1 cellular context compared by ENCODE assay signal in the genomic region with DNA sequence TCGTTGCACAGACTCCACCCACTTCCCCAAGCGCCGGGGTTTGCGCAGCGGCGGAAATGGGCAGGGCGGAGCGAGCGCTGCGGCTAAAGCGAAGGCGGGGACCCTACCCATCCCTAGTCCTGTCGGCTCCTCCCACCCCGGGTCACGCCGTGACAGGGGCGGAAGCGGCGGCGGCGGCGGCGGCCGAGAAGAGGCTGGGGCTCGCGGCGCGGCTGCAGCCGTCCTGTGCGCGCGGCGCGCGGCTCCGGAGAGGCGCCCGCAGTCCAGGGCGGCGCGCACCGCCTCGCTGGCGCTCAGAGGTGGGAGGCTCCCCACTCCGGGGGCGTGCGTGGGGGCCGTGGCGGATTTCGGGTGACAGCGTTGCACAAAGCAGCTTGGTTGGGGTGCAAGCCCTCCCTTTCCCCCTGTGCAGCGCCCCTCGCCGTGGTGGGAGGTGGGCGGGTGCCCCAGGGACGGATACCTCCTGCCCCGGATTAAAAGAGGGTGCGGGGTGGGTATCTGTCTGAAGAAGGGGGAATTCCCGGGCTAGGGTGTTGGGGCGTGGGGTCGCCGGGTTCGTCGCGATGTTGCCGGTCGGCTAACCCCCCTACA.
TF ChIP-seq lines count a peak whose summit lies in the region.

A gene with protein sequence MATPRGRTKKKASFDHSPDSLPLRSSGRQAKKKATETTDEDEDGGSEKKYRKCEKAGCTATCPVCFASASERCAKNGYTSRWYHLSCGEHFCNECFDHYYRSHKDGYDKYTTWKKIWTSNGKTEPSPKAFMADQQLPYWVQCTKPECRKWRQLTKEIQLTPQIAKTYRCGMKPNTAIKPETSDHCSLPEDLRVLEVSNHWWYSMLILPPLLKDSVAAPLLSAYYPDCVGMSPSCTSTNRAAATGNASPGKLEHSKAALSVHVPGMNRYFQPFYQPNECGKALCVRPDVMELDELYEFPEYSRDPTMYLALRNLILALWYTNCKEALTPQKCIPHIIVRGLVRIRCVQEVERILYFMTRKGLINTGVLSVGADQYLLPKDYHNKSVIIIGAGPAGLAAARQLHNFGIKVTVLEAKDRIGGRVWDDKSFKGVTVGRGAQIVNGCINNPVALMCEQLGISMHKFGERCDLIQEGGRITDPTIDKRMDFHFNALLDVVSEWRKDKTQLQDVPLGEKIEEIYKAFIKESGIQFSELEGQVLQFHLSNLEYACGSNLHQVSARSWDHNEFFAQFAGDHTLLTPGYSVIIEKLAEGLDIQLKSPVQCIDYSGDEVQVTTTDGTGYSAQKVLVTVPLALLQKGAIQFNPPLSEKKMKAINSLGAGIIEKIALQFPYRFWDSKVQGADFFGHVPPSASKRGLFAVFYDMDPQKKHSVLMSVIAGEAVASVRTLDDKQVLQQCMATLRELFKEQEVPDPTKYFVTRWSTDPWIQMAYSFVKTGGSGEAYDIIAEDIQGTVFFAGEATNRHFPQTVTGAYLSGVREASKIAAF (plus strand): TSS at position 150 of the 591 bp plus-strand sequence. CDS start 4,474 bp downstream, outside the sequence.

TF ChIP-seq in K562, 482 proteins besides CTCF, POLR2A, EP300 and RAD21 (continued from another document and continues in another):
- TF ChIP-seq, protein P1, sequence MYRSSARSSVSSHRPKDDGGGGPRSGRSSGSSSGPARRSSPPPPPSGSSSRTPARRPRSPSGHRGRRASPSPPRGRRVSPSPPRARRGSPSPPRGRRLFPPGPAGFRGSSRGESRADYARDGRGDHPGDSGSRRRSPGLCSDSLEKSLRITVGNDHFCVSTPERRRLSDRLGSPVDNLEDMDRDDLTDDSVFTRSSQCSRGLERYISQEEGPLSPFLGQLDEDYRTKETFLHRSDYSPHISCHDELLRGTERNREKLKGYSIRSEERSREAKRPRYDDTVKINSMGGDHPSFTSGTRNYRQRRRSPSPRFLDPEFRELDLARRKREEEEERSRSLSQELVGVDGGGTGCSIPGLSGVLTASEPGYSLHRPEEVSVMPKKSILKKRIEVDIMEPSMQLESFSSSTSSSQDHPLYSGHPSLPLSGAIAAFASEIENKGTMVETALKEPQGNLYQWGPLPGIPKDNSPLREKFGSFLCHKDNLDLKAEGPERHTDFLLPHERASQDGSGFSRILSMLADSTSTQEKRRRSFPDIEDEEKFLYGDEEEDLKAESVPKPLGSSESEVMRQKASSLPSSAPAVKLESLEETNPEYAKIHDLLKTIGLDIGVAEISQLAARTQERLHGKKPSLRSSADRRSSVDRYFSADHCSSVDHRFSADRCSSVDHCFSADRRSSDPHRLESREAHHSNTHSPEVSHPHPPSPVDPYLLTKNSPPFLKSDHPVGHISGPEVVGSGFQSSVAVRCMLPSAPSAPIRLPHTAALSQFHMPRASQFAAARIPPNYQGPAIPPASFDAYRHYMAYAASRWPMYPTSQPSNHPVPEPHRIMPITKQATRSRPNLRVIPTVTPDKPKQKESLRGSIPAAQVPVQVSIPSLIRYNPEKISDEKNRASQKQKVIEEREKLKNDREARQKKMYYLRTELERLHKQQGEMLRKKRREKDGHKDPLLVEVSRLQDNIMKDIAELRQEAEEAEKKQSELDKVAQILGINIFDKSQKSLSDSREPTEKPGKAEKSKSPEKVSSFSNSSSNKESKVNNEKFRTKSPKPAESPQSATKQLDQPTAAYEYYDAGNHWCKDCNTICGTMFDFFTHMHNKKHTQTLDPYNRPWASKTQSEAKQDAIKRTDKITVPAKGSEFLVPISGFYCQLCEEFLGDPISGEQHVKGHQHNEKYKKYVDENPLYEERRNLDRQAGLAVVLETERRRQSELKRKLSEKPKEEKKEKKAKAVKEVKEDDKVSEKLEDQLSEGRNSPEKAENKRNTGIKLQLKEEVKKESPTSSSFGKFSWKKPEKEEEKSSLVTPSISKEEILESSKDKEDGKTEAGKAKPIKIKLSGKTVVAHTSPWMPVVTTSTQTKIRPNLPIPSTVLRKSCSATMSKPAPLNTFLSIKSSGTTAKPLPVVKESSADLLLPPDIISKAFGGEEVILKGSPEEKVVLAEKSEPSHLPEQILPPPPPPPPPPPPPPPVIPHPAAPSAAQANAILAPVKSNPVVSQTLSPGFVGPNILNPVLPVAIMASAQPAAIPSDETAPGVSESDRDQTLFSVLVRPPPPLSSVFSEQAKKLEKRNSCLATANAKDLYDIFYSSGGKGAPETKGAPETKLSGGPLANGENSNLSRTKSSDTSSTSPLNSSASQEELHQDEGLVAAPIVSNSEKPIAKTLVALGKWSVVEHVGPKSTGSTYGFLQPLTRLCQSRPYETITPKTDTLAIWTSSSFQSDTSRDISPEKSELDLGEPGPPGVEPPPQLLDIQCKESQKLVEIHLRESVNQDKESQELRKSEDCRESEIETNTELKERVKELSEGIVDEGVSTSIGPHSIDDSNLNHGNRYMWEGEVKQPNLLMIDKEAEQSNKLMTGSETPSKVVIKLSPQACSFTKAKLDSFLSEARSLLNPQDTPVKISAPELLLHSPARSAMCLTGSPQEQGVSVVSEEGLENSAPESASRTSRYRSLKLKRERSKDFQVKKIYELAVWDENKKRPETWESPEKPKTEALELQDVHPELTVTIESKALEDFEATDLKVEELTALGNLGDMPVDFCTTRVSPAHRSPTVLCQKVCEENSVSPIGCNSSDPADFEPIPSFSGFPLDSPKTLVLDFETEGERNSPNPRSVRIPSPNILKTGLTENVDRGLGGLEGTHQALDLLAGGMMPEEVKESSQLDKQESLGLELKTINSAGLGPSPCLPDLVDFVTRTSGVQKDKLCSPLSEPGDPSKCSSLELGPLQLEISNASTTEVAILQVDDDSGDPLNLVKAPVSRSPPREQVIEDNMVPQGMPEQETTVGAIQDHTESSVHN (IDR thresholded peaks at IDR 0.05; ENCODE audit: borderline replicate concordance in 1 of 2, low read depth in 1 of 2) = no peak
- TF ChIP-seq CCAR2 (IDR thresholded peaks at IDR 0.05; ENCODE audit: low read depth, low read length) = no peak
- peak; percentile 82; the same call in 1 of the 2 replicates for TF ChIP-seq KDM2B (CRISPR knock-in tag; IDR thresholded peaks at IDR 0.05)
- no peak for TF ChIP-seq MAFF (IDR thresholded peaks at IDR 0.05; ENCODE audit: low read length)
- no peak for TF ChIP-seq HMG20A (CRISPR knock-in tag; conservative IDR thresholded peaks at IDR 0.05)
- TF ChIP-seq, protein P2, sequence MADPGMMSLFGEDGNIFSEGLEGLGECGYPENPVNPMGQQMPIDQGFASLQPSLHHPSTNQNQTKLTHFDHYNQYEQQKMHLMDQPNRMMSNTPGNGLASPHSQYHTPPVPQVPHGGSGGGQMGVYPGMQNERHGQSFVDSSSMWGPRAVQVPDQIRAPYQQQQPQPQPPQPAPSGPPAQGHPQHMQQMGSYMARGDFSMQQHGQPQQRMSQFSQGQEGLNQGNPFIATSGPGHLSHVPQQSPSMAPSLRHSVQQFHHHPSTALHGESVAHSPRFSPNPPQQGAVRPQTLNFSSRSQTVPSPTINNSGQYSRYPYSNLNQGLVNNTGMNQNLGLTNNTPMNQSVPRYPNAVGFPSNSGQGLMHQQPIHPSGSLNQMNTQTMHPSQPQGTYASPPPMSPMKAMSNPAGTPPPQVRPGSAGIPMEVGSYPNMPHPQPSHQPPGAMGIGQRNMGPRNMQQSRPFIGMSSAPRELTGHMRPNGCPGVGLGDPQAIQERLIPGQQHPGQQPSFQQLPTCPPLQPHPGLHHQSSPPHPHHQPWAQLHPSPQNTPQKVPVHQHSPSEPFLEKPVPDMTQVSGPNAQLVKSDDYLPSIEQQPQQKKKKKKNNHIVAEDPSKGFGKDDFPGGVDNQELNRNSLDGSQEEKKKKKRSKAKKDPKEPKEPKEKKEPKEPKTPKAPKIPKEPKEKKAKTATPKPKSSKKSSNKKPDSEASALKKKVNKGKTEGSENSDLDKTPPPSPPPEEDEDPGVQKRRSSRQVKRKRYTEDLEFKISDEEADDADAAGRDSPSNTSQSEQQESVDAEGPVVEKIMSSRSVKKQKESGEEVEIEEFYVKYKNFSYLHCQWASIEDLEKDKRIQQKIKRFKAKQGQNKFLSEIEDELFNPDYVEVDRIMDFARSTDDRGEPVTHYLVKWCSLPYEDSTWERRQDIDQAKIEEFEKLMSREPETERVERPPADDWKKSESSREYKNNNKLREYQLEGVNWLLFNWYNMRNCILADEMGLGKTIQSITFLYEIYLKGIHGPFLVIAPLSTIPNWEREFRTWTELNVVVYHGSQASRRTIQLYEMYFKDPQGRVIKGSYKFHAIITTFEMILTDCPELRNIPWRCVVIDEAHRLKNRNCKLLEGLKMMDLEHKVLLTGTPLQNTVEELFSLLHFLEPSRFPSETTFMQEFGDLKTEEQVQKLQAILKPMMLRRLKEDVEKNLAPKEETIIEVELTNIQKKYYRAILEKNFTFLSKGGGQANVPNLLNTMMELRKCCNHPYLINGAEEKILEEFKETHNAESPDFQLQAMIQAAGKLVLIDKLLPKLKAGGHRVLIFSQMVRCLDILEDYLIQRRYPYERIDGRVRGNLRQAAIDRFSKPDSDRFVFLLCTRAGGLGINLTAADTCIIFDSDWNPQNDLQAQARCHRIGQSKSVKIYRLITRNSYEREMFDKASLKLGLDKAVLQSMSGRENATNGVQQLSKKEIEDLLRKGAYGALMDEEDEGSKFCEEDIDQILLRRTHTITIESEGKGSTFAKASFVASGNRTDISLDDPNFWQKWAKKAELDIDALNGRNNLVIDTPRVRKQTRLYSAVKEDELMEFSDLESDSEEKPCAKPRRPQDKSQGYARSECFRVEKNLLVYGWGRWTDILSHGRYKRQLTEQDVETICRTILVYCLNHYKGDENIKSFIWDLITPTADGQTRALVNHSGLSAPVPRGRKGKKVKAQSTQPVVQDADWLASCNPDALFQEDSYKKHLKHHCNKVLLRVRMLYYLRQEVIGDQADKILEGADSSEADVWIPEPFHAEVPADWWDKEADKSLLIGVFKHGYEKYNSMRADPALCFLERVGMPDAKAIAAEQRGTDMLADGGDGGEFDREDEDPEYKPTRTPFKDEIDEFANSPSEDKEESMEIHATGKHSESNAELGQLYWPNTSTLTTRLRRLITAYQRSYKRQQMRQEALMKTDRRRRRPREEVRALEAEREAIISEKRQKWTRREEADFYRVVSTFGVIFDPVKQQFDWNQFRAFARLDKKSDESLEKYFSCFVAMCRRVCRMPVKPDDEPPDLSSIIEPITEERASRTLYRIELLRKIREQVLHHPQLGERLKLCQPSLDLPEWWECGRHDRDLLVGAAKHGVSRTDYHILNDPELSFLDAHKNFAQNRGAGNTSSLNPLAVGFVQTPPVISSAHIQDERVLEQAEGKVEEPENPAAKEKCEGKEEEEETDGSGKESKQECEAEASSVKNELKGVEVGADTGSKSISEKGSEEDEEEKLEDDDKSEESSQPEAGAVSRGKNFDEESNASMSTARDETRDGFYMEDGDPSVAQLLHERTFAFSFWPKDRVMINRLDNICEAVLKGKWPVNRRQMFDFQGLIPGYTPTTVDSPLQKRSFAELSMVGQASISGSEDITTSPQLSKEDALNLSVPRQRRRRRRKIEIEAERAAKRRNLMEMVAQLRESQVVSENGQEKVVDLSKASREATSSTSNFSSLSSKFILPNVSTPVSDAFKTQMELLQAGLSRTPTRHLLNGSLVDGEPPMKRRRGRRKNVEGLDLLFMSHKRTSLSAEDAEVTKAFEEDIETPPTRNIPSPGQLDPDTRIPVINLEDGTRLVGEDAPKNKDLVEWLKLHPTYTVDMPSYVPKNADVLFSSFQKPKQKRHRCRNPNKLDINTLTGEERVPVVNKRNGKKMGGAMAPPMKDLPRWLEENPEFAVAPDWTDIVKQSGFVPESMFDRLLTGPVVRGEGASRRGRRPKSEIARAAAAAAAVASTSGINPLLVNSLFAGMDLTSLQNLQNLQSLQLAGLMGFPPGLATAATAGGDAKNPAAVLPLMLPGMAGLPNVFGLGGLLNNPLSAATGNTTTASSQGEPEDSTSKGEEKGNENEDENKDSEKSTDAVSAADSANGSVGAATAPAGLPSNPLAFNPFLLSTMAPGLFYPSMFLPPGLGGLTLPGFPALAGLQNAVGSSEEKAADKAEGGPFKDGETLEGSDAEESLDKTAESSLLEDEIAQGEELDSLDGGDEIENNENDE (IDR thresholded peaks at IDR 0.05; ENCODE audit: low read depth, low read length) = no peak
- TF ChIP-seq NCOA6 (IDR thresholded peaks at IDR 0.05) = no peak
- TF ChIP-seq TEAD4 (IDR thresholded peaks at IDR 0.05; ENCODE audit: low read length) = no peak
- 0 out of 2 replicates have a peak, but pooled peaks have one; percentile 43 for TF ChIP-seq TEAD4 (CRISPR knock-in tag; IDR thresholded peaks at IDR 0.05; ENCODE audit: borderline replicate concordance)
- TF ChIP-seq TSC22D4 (tag; IDR thresholded peaks at IDR 0.05) = no peak
- TF ChIP-seq E2F3 (CRISPR knock-in tag; IDR thresholded peaks at IDR 0.05) = no peak
- peak; percentile 71; the same call in 1 of the 2 replicates for TF ChIP-seq CAMTA2 (CRISPR knock-in tag; conservative IDR thresholded peaks at IDR 0.05)
- 0 out of 2 replicates have a peak, but pooled peaks have one; percentile 26 for TF ChIP-seq ETV5 (CRISPR knock-in tag; IDR thresholded peaks at IDR 0.05; ENCODE audit: low read depth)
- TF ChIP-seq NEUROD1 (IDR thresholded peaks at IDR 0.05; ENCODE audit: borderline replicate concordance, low read depth, low read length, partially characterized antibody) = no peak
- TF ChIP-seq, protein P3, sequence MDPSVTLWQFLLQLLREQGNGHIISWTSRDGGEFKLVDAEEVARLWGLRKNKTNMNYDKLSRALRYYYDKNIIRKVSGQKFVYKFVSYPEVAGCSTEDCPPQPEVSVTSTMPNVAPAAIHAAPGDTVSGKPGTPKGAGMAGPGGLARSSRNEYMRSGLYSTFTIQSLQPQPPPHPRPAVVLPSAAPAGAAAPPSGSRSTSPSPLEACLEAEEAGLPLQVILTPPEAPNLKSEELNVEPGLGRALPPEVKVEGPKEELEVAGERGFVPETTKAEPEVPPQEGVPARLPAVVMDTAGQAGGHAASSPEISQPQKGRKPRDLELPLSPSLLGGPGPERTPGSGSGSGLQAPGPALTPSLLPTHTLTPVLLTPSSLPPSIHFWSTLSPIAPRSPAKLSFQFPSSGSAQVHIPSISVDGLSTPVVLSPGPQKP (CRISPR knock-in tag; IDR thresholded peaks at IDR 0.05) = no peak
- peak; percentile 22; the same call in 1 of the 2 replicates for TF ChIP-seq ZBTB1 (CRISPR knock-in tag; IDR thresholded peaks at IDR 0.05; ENCODE audit: borderline replicate concordance, low read depth)
- no peak for TF ChIP-seq MCM5 (IDR thresholded peaks at IDR 0.05; ENCODE audit: low read depth)
- TF ChIP-seq ZNF239 (CRISPR knock-in tag; IDR thresholded peaks at IDR 0.05) = no peak
- no peak for TF ChIP-seq ZNF121 (CRISPR knock-in tag; conservative IDR thresholded peaks at IDR 0.05)
- TF ChIP-seq ZNF695 (CRISPR knock-in tag; IDR thresholded peaks at IDR 0.05) = 0 out of 2 replicates have a peak, but pooled peaks have one; percentile 77
